21 cellular contexts compared by ENCODE assay signal in genomic region chr6:57123111-57123510, GRCh38. TPM values are rescaled to one million over a fixed set of nuclear protein-coding genes. Genes with fewer than 3 reads are reported as not detected.
DNase-seq lines count a peak whose midpoint lies in the region; ATAC-seq, FAIRE-seq and TF ChIP-seq lines count a peak whose summit lies in the region.
"Had no signal": no experiment of that assay in that cellular context is flagged by ENCODE, and none has a peak within 500 bp of the region (broad histone marks: within the 10 kb centered on the region; RNA-seq: fewer than 3 reads in every experiment).

No MANE protein-coding gene starts in this region.

- in situ Hi-C loops in G401 (cut with HindIII; ENCODE audit: low sequenced_read_pairs) = no loop called here

- no peak for TF ChIP-seq POLR2A in GM12892 (IDR thresholded peaks at IDR 0.05; ENCODE audit: low read depth, low read length)

- H3K9me3 Mint-ChIP-seq in activated naive CD8-positive, alpha-beta T cell treated with anti-CD3 and anti-CD28 coated beads for 36 hours = peaks cover 4% of the 10 kb centered on the region
- H3K9me3 Mint-ChIP-seq in activated naive CD8-positive, alpha-beta T cell treated with anti-CD3 and anti-CD28 coated beads, Interleukin-2, amount 50 U/mL, for 24 hours = peaks cover 6% of the 10 kb centered on the region
- H3K9me3 Mint-ChIP-seq in natural killer cell = no peaks in the 10 kb centered on the region

- H3K9me3 ChIP-seq in MG63 = no peaks in the 10 kb centered on the region
- H3K9me3 ChIP-seq: A549, Peyer's patch had no signal

- H3K27ac Mint-ChIP-seq in activated naive CD8-positive, alpha-beta T cell treated with anti-CD3 and anti-CD28 coated beads for 36 hours = peak overlapping the region; percentile 34
- no peak overlapping the region for H3K27ac Mint-ChIP-seq in activated naive CD8-positive, alpha-beta T cell treated with anti-CD3 and anti-CD28 coated beads, Interleukin-2, amount 50 U/mL, for 24 hours
- H3K27ac Mint-ChIP-seq in natural killer cell = no peak overlapping the region
- H3K27ac Mint-ChIP-seq: B cell, CD14-positive monocyte, H9 had no signal

- no peak for ATAC-seq in activated naive CD8-positive, alpha-beta T cell treated with anti-CD3 and anti-CD28 coated beads, Interleukin-2, amount 50 U/mL, for 24 hours
- ATAC-seq in natural killer cell (no peak), GM21367 (IDR thresholded peaks at IDR 0.05; ENCODE audit: unreplicated experiment) (no peak)
- ATAC-seq: A549 had no signal

- peaks cover 8% of the 10 kb centered on the region for H3K36me3 ChIP-seq in MG63
- H3K36me3 ChIP-seq: Peyer's patch had no signal

- H3K4me1 Mint-ChIP-seq in activated naive CD8-positive, alpha-beta T cell treated with anti-CD3 and anti-CD28 coated beads for 36 hours = peaks cover 14% of the 10 kb centered on the region
- H3K4me1 Mint-ChIP-seq in activated naive CD8-positive, alpha-beta T cell treated with anti-CD3 and anti-CD28 coated beads, Interleukin-2, amount 50 U/mL, for 24 hours = no peaks in the 10 kb centered on the region
- H3K4me1 Mint-ChIP-seq in natural killer cell = peaks cover 21 to 34% of the 10 kb centered on the region in 2 donors
- H3K4me1 Mint-ChIP-seq: CD14-positive monocyte, H9 had no signal

- H3K36me3 Mint-ChIP-seq in activated naive CD8-positive, alpha-beta T cell treated with anti-CD3 and anti-CD28 coated beads for 36 hours = peaks cover 49% of the 10 kb centered on the region
- H3K36me3 Mint-ChIP-seq in activated naive CD8-positive, alpha-beta T cell treated with anti-CD3 and anti-CD28 coated beads, Interleukin-2, amount 50 U/mL, for 24 hours (ENCODE audit: low read depth) = peaks cover 39% of the 10 kb centered on the region
- no peaks in the 10 kb centered on the region for H3K36me3 Mint-ChIP-seq in natural killer cell

- TF ChIP-seq CTCF in natural killer cell (IDR thresholded peaks at IDR 0.05) = no peak

- FAIRE-seq in GM12892 (lab: Jason Lieb, UNC) = peak; percentile 67
- FAIRE-seq: A549, GM12891 had no signal

- intact Hi-C loops in natural killer cell (cut with micrococcal nuclease) = no loop called here

- no peaks in the 10 kb centered on the region for H3K27me3 ChIP-seq in MG63
- H3K27me3 ChIP-seq: Peyer's patch had no signal

- no peaks in the 10 kb centered on the region for H3K27me3 Mint-ChIP-seq in activated naive CD8-positive, alpha-beta T cell treated with anti-CD3 and anti-CD28 coated beads for 36 hours
- no peaks in the 10 kb centered on the region for H3K27me3 Mint-ChIP-seq in activated naive CD8-positive, alpha-beta T cell treated with anti-CD3 and anti-CD28 coated beads, Interleukin-2, amount 50 U/mL, for 24 hours
- H3K27me3 Mint-ChIP-seq in natural killer cell (ENCODE audit: low read depth in 2 of 2) = no peaks in the 10 kb centered on the region
- H3K27me3 Mint-ChIP-seq: B cell, IgD-negative memory B cell had no signal

- H3K4me3 Mint-ChIP-seq in activated naive CD8-positive, alpha-beta T cell treated with anti-CD3 and anti-CD28 coated beads for 36 hours = no peak overlapping the region
- no peak overlapping the region for H3K4me3 Mint-ChIP-seq in activated naive CD8-positive, alpha-beta T cell treated with anti-CD3 and anti-CD28 coated beads, Interleukin-2, amount 50 U/mL, for 24 hours
- no peak overlapping the region for H3K4me3 Mint-ChIP-seq in natural killer cell
- H3K4me3 Mint-ChIP-seq: B cell, CD14-positive monocyte, H9, IgD-negative memory B cell had no signal

- DNase-seq in activated naive CD8-positive, alpha-beta T cell treated with anti-CD3 and anti-CD28 coated beads for 36 hours = no peak
- no peak for DNase-seq in activated naive CD8-positive, alpha-beta T cell treated with anti-CD3 and anti-CD28 coated beads, Interleukin-2, amount 50 U/mL, for 24 hours
- DNase-seq in GM12892 (ENCODE audit: insufficient read length) = no peak
- peak; percentile 17 for DNase-seq in MG63
- DNase-seq in G401 (ENCODE audit: low spot score) = no peak
- no peak for DNase-seq in natural killer cell
- DNase-seq: GM23248, H9, Karpas-422, NCI-H1105 treated with DMSO at 0.1 percent for 48 hours, NCI-H2029 treated with DMSO at 0.1 percent for 48 hours, NCI-H345, NCI-H524 treated with DMSO at 0.1 percent for 48 hours, NCI-H82, Peyer's patch had no signal

- H3K4me3 ChIP-seq in MG63 = no peak overlapping the region
- H3K4me3 ChIP-seq: A549, GM23248, Peyer's patch had no signal

RNA-seq across cellular contexts. Expression of gene ZNF451, which starts 33.1 kb away (rescaled TPM):
- 10 to 100 TPM; 47.5 to 52.3 TPM for total RNA-seq in activated naive CD8-positive, alpha-beta T cell treated with anti-CD3 and anti-CD28 coated beads for 36 hours
- 21.5 TPM for polyA plus RNA-seq in GM12892 (2012; ENCODE audit: missing spikeins)
- 16.9 and 19.2 TPM in 2 replicates for total RNA-seq in MG63 (2014; rRNA removed; shearing (Covaris generic); ENCODE audit: low replicate concordance)
- 23.3 and 35.2 TPM in 2 replicates for total RNA-seq in G401 (2014; rRNA removed; shearing (Covaris generic))
- 100 to 1,000 TPM; 121 to 131 (median 122) TPM for total RNA-seq in natural killer cell

RNA-seq across cellular contexts. Expression of gene BAG2, which starts 49.0 kb away (rescaled TPM):
- 10 to 100 TPM; 12.4 to 12.6 TPM for total RNA-seq in activated naive CD8-positive, alpha-beta T cell treated with anti-CD3 and anti-CD28 coated beads for 36 hours
- 7.7 TPM for polyA plus RNA-seq in GM12892 (2012; ENCODE audit: missing spikeins)
- 12.3 and 14.3 TPM in 2 replicates for total RNA-seq in MG63 (2014; rRNA removed; shearing (Covaris generic); ENCODE audit: low replicate concordance)
- 26.6 and 31.7 TPM in 2 replicates for total RNA-seq in G401 (2014; rRNA removed; shearing (Covaris generic))
- 1 to 10 TPM; 2.8 to 3.6 (median 3.2) TPM for total RNA-seq in natural killer cell
